ENCODE assay signal across 11 cellular contexts in the genomic region with DNA sequence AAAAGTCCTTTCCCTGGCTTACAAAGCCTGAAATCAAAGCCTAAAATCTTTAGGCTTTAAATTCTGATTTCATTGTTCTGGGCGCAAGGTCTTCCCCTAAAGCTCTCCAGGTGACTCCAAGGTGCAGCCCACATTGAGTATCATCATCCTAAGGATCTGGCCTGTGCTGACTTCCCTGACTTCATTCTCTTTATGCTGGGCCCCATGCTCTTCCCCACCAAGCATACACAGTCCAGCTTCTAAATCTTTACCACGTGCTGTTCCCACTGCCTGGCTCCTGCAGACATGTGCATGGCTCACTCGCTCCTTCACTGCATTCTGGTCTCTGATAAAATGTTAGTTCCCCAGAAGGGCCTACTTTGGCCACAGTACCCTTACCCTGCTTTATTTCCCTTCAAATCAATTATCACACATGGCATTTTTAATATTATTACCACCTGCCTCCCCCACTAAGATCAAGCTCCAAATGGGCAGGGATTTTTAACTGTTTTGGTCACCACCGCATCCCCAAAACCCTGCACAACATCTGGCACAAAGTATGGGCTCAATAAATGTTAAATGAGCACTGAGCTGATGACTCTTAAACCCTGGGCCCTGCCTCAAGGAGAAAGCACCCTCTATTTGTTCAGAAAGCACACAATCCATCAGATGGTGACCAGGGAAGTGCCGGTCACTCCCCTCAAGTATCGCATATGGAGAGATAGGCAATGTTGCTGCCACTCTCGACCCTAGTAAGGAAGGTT. TPM values are rescaled to one million over a fixed set of nuclear protein-coding genes. Genes with fewer than 3 reads are reported as not detected.
DNase-seq lines count a peak whose midpoint lies in the region; ATAC-seq and TF ChIP-seq lines count a peak whose summit lies in the region.
"Had no signal": no experiment of that assay in that cellular context is flagged by ENCODE, and none has a peak within 500 bp of the region (broad histone marks: within the 10 kb centered on the region; RNA-seq: fewer than 3 reads in every experiment).

No MANE protein-coding gene starts in this region.

- H2BK5ac ChIP-seq in H9 (ENCODE audit: insufficient read length, low read length), result no peak overlapping the region

- no CpG with 5 or more reads among the region's 7 CpGs for WGBS in H9 (ENCODE audit: extremely low coverage, insufficient read length, low lambda C conversion rate)

- H3K23me2 ChIP-seq in H9 (ENCODE audit: insufficient read length, low read depth, low read length, poor library complexity, severe bottlenecking), result peaks cover 14% of the 10 kb centered on the region

- no peaks in the 10 kb centered on the region for H3K9me3 Mint-ChIP-seq in H9
- no peaks in the 10 kb centered on the region for H3K9me3 Mint-ChIP-seq in activated CD8-positive, alpha-beta T cell treated with anti-CD3 and anti-CD28 coated beads, Interleukin-2, amount 10 ng/mL, durations not matched to agents 7 days and 5 days (ENCODE audit: insufficient read depth)
- H3K9me3 Mint-ChIP-seq in naive B cell, result no peaks in the 10 kb centered on the region

- H3K27me3 ChIP-seq in BE2C (no peaks in the 10 kb centered on the region), H9 (ENCODE audit: insufficient read depth, low read length) (no peaks in the 10 kb centered on the region), Peyer's patch (no peaks in the 10 kb centered on the region)
- H3K27me3 ChIP-seq: tibial artery had no signal

- DNase-seq in BE2C (no peak), H9 (no peak), naive B cell (no peak), NCI-H226 (no peak), ureter (ENCODE audit: low spot score) (no peak), Peyer's patch (no peak), midbrain (lab: John Stamatoyannopoulos, UW) (no peak)
- DNase-seq in activated CD8-positive, alpha-beta T cell treated with anti-CD3 and anti-CD28 coated beads, Interleukin-2, amount 10 ng/mL, durations not matched to agents 7 days and 5 days, result no peak
- DNase-seq: DMS153, NCI-H774, tibial artery had no signal

- no peak overlapping the region for H3K14ac ChIP-seq in H9 (ENCODE audit: insufficient read depth, low read length)

- no peak for ATAC-seq in activated CD8-positive, alpha-beta T cell treated with anti-CD3 and anti-CD28 coated beads, Interleukin-2, amount 10 ng/mL, durations not matched to agents 7 days and 5 days
- ATAC-seq in naive B cell (ENCODE audit: low read depth in 2 of 2), result no peak

- no peak overlapping the region for H3K4me2 ChIP-seq in H9 (ENCODE audit: insufficient read depth, insufficient read length, low read length)

- H2BK15ac ChIP-seq in H9 (ENCODE audit: low read depth, low read length), result no peak overlapping the region

- H3K36me3 ChIP-seq in BE2C, result peaks cover 36% of the 10 kb centered on the region
- H3K36me3 ChIP-seq in Peyer's patch, result peaks cover 0 to 25% (median 0%) of the 10 kb centered on the region in 3 donors

- CTCF ChIA-PET in activated CD8-positive, alpha-beta T cell treated with anti-CD3 and anti-CD28 coated beads, Interleukin-2, amount 10 ng/mL, durations not matched to agents 7 days and 5 days (lab: Charles Lee), result interaction anchor here (0.6 to 7.6 kb wide), 23 partner anchors 9 to 291 kb away, joined by 3 to 235 read pairs (median 10); partner anchors contain the start of genes DYRK1B and PSMC4

- H3K27ac ChIP-seq in H9 (ENCODE audit: insufficient read length, low read depth, low read length) (no peak overlapping the region), Peyer's patch (no peak overlapping the region)

- H3K4me3 Mint-ChIP-seq in H9 (peak overlapping the region; percentile 9 to 43; a peak in 2 of 5 replicates), naive B cell (peak overlapping the region in 3 of 8 donors; percentile 2 to 40 (median 37))
- no peak overlapping the region for H3K4me3 Mint-ChIP-seq in activated CD8-positive, alpha-beta T cell treated with anti-CD3 and anti-CD28 coated beads, Interleukin-2, amount 10 ng/mL, durations not matched to agents 7 days and 5 days

- H3K27ac Mint-ChIP-seq in H9, result peak overlapping the region; percentile 72 to 85 (median 82); a peak in 6 of 7 replicates
- H3K27ac Mint-ChIP-seq in activated CD8-positive, alpha-beta T cell treated with anti-CD3 and anti-CD28 coated beads, Interleukin-2, amount 10 ng/mL, durations not matched to agents 7 days and 5 days, result peak overlapping the region; percentile 40
- H3K27ac Mint-ChIP-seq in naive B cell, result peak overlapping the region in 4 of 6 donors; percentile 4 to 83 (median 69)

- no peak overlapping the region for H3K4ac ChIP-seq in H9 (ENCODE audit: low read depth, low read length)

- H2BK20ac ChIP-seq in H9 (ENCODE audit: low read depth, low read length, poor library complexity, severe bottlenecking), result no peak overlapping the region

- H3K4me1 ChIP-seq in BE2C (peaks cover 14% of the 10 kb centered on the region; the same call in 1 of the 2 replicates), H9 (ENCODE audit: insufficient read depth, low read length) (peaks cover 7% of the 10 kb centered on the region), Peyer's patch (peaks cover 0 to 32% (median 11%) of the 10 kb centered on the region in 4 donors)

- H3K18ac ChIP-seq in H9 (ENCODE audit: insufficient read length, low read depth, low read length), result no peak overlapping the region

- peaks cover 8% of the 10 kb centered on the region for H3K79me1 ChIP-seq in H9 (ENCODE audit: insufficient read depth, low read depth, low read length, poor library complexity, severe bottlenecking)

- TF ChIP-seq POLR2A in Peyer's patch (IDR thresholded peaks at IDR 0.05), result no peak

- POLR2A ChIA-PET in activated CD8-positive, alpha-beta T cell treated with anti-CD3 and anti-CD28 coated beads, Interleukin-2, amount 10 ng/mL, durations not matched to agents 7 days and 5 days (lab: Charles Lee), result interaction anchor here (0.8 to 1.4 kb wide), 2 partner anchors 9 to 50 kb away, joined by 4 read pairs; no protein-coding TSS in a partner anchor

- H2BK12ac ChIP-seq in H9 (ENCODE audit: insufficient read length, low read depth, low read length), result no peak overlapping the region

- H2AK5ac ChIP-seq in H9 (ENCODE audit: insufficient read length, low read length), result no peak overlapping the region

- H4K20me1 ChIP-seq in H9 (ENCODE audit: control insufficient read depth, insufficient read depth, insufficient read length), result peaks cover 3% of the 10 kb centered on the region

- H2AFZ ChIP-seq in H9 (ENCODE audit: low read length), result no peak overlapping the region

- H3K56ac ChIP-seq in H9 (ENCODE audit: insufficient read length, low read depth, low read length), result no peak overlapping the region

- H3K23ac ChIP-seq in H9 (ENCODE audit: insufficient read length, low read depth, low read length), result no peak overlapping the region

- H3K36me3 Mint-ChIP-seq in H9 (ENCODE audit: insufficient read depth in 1 of 3, low read depth in 3 of 3) (peaks cover 21 to 38% (median 34%) of the 10 kb centered on the region in 3 experiments; a peak in 6 of 7 replicates), naive B cell (peaks cover 5 to 10% of the 10 kb centered on the region in 2 donors)
- H3K36me3 Mint-ChIP-seq in activated CD8-positive, alpha-beta T cell treated with anti-CD3 and anti-CD28 coated beads, Interleukin-2, amount 10 ng/mL, durations not matched to agents 7 days and 5 days (ENCODE audit: low read depth), result peaks cover 33% of the 10 kb centered on the region

- H3K4me3 ChIP-seq in BE2C (ENCODE audit: low read depth, low read length) (peak overlapping the region; percentile 10; the same call in 1 of the 2 replicates), Peyer's patch (no peak overlapping the region)

- no peak for TF ChIP-seq CTCF in BE2C (IDR thresholded peaks at IDR 0.05; ENCODE audit: low read depth, low read length)
- TF ChIP-seq CTCF in H9 (conservative IDR thresholded peaks at IDR 0.05), result no peak
- TF ChIP-seq CTCF in Peyer's patch (IDR thresholded peaks at IDR 0.05), result no peak

- H3K4me1 Mint-ChIP-seq in H9 (peaks cover 41 to 42% of the 10 kb centered on the region in 2 experiments), naive B cell (peaks cover 39 to 58% (median 52%) of the 10 kb centered on the region in 3 donors)
- peaks cover 46% of the 10 kb centered on the region for H3K4me1 Mint-ChIP-seq in activated CD8-positive, alpha-beta T cell treated with anti-CD3 and anti-CD28 coated beads, Interleukin-2, amount 10 ng/mL, durations not matched to agents 7 days and 5 days (ENCODE audit: low read depth)

- H3K79me2 ChIP-seq in H9 (ENCODE audit: insufficient read depth, low read length), result peaks cover 55% of the 10 kb centered on the region

- H3K27me3 Mint-ChIP-seq in H9 (ENCODE audit: low read depth) (no peaks in the 10 kb centered on the region), naive B cell (no peaks in the 10 kb centered on the region)
- H3K27me3 Mint-ChIP-seq in activated CD8-positive, alpha-beta T cell treated with anti-CD3 and anti-CD28 coated beads, Interleukin-2, amount 10 ng/mL, durations not matched to agents 7 days and 5 days (ENCODE audit: low read depth), result no peaks in the 10 kb centered on the region

- no peak overlapping the region for H3K9ac ChIP-seq in H9 (ENCODE audit: extremely low read depth, insufficient read length, low read length)

- H4K5ac ChIP-seq in H9 (ENCODE audit: insufficient read length, low read depth, low read length), result no peak overlapping the region

- H3K9me3 ChIP-seq in BE2C (no peaks in the 10 kb centered on the region), H9 (ENCODE audit: control insufficient read depth, low read depth, low read length) (no peaks in the 10 kb centered on the region), Peyer's patch (no peaks in the 10 kb centered on the region)
- H3K9me3 ChIP-seq: tibial artery had no signal

- H4K91ac ChIP-seq in H9 (ENCODE audit: insufficient read length, low read depth, low read length), result no peak overlapping the region

- no peak overlapping the region for H2BK120ac ChIP-seq in H9 (ENCODE audit: low read depth, low read length, poor library complexity, severe bottlenecking)

- no peak overlapping the region for H3T11ph ChIP-seq in H9 (ENCODE audit: low read length)

- no peak overlapping the region for H4K8ac ChIP-seq in H9 (replicated peaks; ENCODE audit: insufficient read length, low read depth, low read length)

RNA-seq across cellular contexts. Expression of gene FBL, which starts 3.3 kb away (rescaled TPM):
- 641 TPM for polyA plus RNA-seq in BE2C (2012; ENCODE audit: insufficient read depth, insufficient read length, low read depth)
- total RNA-seq in H9 (2021), result 621 and 625 TPM in 2 replicates
- total RNA-seq in activated CD8-positive, alpha-beta T cell treated with anti-CD3 and anti-CD28 coated beads, Interleukin-2, amount 10 ng/mL, durations not matched to agents 7 days and 5 days, result 100 to 1,000 TPM; 385 to 399 TPM
- 100 to 1,000 TPM; 169 to 203 (median 179) TPM for polyA plus RNA-seq in naive B cell (ENCODE audit: low read depth in 6 of 6)
- 311 TPM for total RNA-seq in ureter
- total RNA-seq in Peyer's patch, result 100 to 1,000 TPM in 3 of 4 donors, 10 to 100 TPM in 1; 42.4 to 206 (median 103) TPM

RNA-seq across cellular contexts. Expression of gene DYRK1B, which starts 8.9 kb away (rescaled TPM):
- polyA plus RNA-seq in BE2C (2012; ENCODE audit: insufficient read depth, insufficient read length, low read depth), result 40.5 TPM
- total RNA-seq in H9 (2021), result 13.6 and 14.3 TPM in 2 replicates
- total RNA-seq in activated CD8-positive, alpha-beta T cell treated with anti-CD3 and anti-CD28 coated beads, Interleukin-2, amount 10 ng/mL, durations not matched to agents 7 days and 5 days, result 1 to 10 TPM; 7.5 to 8.5 TPM
- 10 to 100 TPM in 4 of 6 donors, 1 to 10 TPM in 2; 8.8 to 15.9 (median 10.5) TPM for polyA plus RNA-seq in naive B cell (ENCODE audit: low read depth in 6 of 6)
- total RNA-seq in ureter, result 19.7 TPM
- 10 to 100 TPM in 3 of 4 donors, 1 to 10 TPM in 1; 8.3 to 38.7 (median 17.3) TPM for total RNA-seq in Peyer's patch
